In the genomic region with DNA sequence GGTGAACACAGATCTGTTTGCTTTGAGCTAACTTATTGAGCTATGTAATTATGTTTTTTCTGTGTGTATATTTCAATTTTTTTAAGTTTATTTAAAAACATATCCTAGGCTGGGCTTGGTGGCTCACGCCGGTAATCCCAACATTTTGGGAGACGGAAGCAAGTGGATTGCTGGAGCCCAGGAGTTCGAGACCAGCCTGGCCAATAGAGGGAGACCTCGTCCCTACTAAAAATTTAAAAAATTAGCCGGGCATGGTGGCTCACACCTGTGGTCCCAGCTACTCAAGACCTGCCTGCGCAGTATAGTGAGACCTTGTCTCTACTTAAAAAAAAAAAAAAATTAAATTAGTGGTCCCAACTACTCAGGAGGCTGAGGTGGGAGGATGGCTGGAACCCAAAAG, we compare ENCODE assay signal across 31 cellular contexts. TPM values are rescaled to one million over a fixed set of nuclear protein-coding genes. Genes with fewer than 3 reads are reported as not detected.
DNase-seq lines count a peak whose midpoint lies in the region; ATAC-seq and TF ChIP-seq lines count a peak whose summit lies in the region.
"Had no signal": no experiment of that assay in that cellular context is flagged by ENCODE, and none has a peak within 500 bp of the region (broad histone marks: within the 10 kb centered on the region; RNA-seq: fewer than 3 reads in every experiment).

No MANE protein-coding gene starts in this region.

- H3K9me3 Mint-ChIP-seq in chondrocyte (ENCODE audit: low read depth), result no peaks in the 10 kb centered on the region

- no peaks in the 10 kb centered on the region for H3K4me1 Mint-ChIP-seq in chondrocyte (ENCODE audit: low read depth)

- H3K4me1 ChIP-seq in SK-N-SH (ENCODE audit: control insufficient read depth in 1 of 2, insufficient read depth in 2 of 2, low read depth in 1 of 2, low read length in 1 of 2) (no peaks in the 10 kb centered on the region), osteoblast (ENCODE audit: insufficient read depth, low read length) (no peaks in the 10 kb centered on the region)

- H3K36me3 Mint-ChIP-seq in chondrocyte (ENCODE audit: low read depth), result no peaks in the 10 kb centered on the region
- H3K36me3 Mint-ChIP-seq: naive thymus-derived CD4-positive, alpha-beta T cell had no signal

- H3K27me3 Mint-ChIP-seq in chondrocyte (ENCODE audit: low read depth), result peaks cover 3% of the 10 kb centered on the region

- no peak for TF ChIP-seq EP300 in SK-N-SH (IDR thresholded peaks at IDR 0.05; ENCODE audit: borderline replicate concordance in 1 of 2, low read depth in 1 of 2, low read length in 1 of 2)

- no peak overlapping the region for H3K9ac ChIP-seq in SK-N-SH
- H3K9ac ChIP-seq: BLaER1 treated with 17β-estradiol and CSF1 and Interleukin-3, amounts not matched to agents 10 nM and 100 nM had no signal

- H3K79me2 ChIP-seq in SK-N-SH (ENCODE audit: insufficient read depth) (no peaks in the 10 kb centered on the region), osteoblast (ENCODE audit: insufficient read depth, low read length) (no peaks in the 10 kb centered on the region)

- H3K27ac ChIP-seq in SK-N-SH (ENCODE audit: low read depth in 2 of 2, low read length in 1 of 2), result no peak overlapping the region
- no peak overlapping the region for H3K27ac ChIP-seq in osteoblast (ENCODE audit: low read depth, low read length)

- CTCF ChIA-PET in SK-N-SH (lab: Yijun Ruan, JAX), result interaction anchor here (0.6 to 1.1 kb wide), 3 partner anchors 20 to 152 kb away, joined by 3 read pairs; no protein-coding TSS in a partner anchor

- H2AFZ ChIP-seq in SK-N-SH (ENCODE audit: low read depth), result no peak overlapping the region
- H2AFZ ChIP-seq in osteoblast (ENCODE audit: low read length), result no peak overlapping the region

- no peak overlapping the region for H3K4me2 ChIP-seq in SK-N-SH
- H3K4me2 ChIP-seq in osteoblast (ENCODE audit: insufficient read depth, low read length), result no peak overlapping the region

- H3K4me3 ChIP-seq in SK-N-SH (ENCODE audit: low read depth in 2 of 2, low read length in 1 of 2), result no peak overlapping the region
- no peak overlapping the region for H3K4me3 ChIP-seq in LNCaP clone FGC (ENCODE audit: low read depth, low read length)
- no peak overlapping the region for H3K4me3 ChIP-seq in osteoblast (ENCODE audit: insufficient read depth, low read length)
- H3K4me3 ChIP-seq: BLaER1 treated with 17β-estradiol and CSF1 and Interleukin-3, amounts not matched to agents 10 nM and 100 nM; spleen had no signal

- no peak for TF ChIP-seq RAD21 in SK-N-SH (IDR thresholded peaks at IDR 0.05; ENCODE audit: low read length)

- H3K27me3 ChIP-seq in SK-N-SH (ENCODE audit: insufficient read depth) (peaks cover 36% of the 10 kb centered on the region; the same call in 1 of the 2 replicates), osteoblast (ENCODE audit: insufficient read depth, low read length) (no peaks in the 10 kb centered on the region)
- H3K27me3 ChIP-seq: BLaER1 treated with 17β-estradiol and CSF1 and Interleukin-3, amounts not matched to agents 10 nM and 100 nM; spleen had no signal

- TF ChIP-seq CTCF in SK-N-SH (IDR thresholded peaks at IDR 0.05) (peak; percentile 14), LNCaP clone FGC (IDR thresholded peaks at IDR 0.05; ENCODE audit: control insufficient read depth, extremely low read depth, insufficient read depth) (peak; percentile 56), chondrocyte (IDR thresholded peaks at IDR 0.05) (peak; percentile 24), osteoblast (IDR thresholded peaks at IDR 0.05; ENCODE audit: extremely low read depth, low read depth, low read length) (peak; percentile 38)

- H3K36me3 ChIP-seq in SK-N-SH (replicated peaks in 1 of 2; ENCODE audit: control insufficient read depth in 1 of 2, insufficient read depth in 2 of 2, low read length in 1 of 2) (no peaks in the 10 kb centered on the region), osteoblast (ENCODE audit: insufficient read depth, low read length) (no peaks in the 10 kb centered on the region)
- H3K36me3 ChIP-seq: BLaER1 treated with 17β-estradiol and CSF1 and Interleukin-3, amounts not matched to agents 10 nM and 100 nM; spleen had no signal

- H3F3A ChIP-seq in SK-N-SH (replicated peaks; ENCODE audit: insufficient read depth), result no peaks in the 10 kb centered on the region

- WGBS in SK-N-SH (ENCODE audit: low lambda C conversion rate), result 14% methylated on average over 7 of the region's 7 CpGs

- DNase-seq in SK-N-SH (no peak), LNCaP clone FGC (ENCODE audit: low read depth) (no peak), chondrocyte (ENCODE audit: low spot score) (no peak), osteoblast (ENCODE audit: insufficient read length, low spot score, missing footprints) (no peak), T1000 (lab: John Stamatoyannopoulos, UW) (no peak), cortex of kidney (lab: John Stamatoyannopoulos, UW) (no peak), hippocampal formation (lab: John Stamatoyannopoulos, UW) (no peak)
- DNase-seq: activated naive CD4-positive, alpha-beta T cell treated with anti-CD3 and anti-CD28 coated beads, Interleukin-2, amount 50 U/mL, for 16 hours; aorta; cerebellar nuclear complex; DMS153; GDM1; HCEC 1CT; KBM-7; left cardiac atrium; MV-4-11; naive thymus-derived CD4-positive, alpha-beta T cell; NCI-H1694; NCI-H2171 treated with DMSO at 0.1 percent for 48 hours; NCI-H524 treated with DMSO at 0.1 percent for 48 hours; retina; spleen; stimulated activated CD4-positive, alpha-beta T cell treated with anti-CD3 and anti-CD28 coated beads, Interleukin-4, amount 100 ng/mL, for 1 hour; stimulated activated naive CD8-positive, alpha-beta T cell treated with anti-CD3 and anti-CD28 coated beads, Interleukin-15, Interleukin-2, amounts not matched to agents 100 U/mL and 50 U/mL, for 24 hours had no signal

- ATAC-seq in SK-N-SH treated with all-trans-retinoic acid at 6 μM for 48 hours, result no peak
- ATAC-seq: activated CD4-positive, CD25-positive, alpha-beta regulatory T cell treated with anti-CD3 and anti-CD28 coated beads, Interleukin-2, amount 50 U/mL, for 24 hours; left cardiac atrium; naive thymus-derived CD4-positive, alpha-beta T cell; stimulated activated naive CD8-positive, alpha-beta T cell treated with anti-CD3 and anti-CD28 coated beads, Interleukin-15, Interleukin-2, amounts not matched to agents 100 U/mL and 50 U/mL, for 24 hours had no signal

- no peaks in the 10 kb centered on the region for H3K9me2 ChIP-seq in SK-N-SH

- POLR2A ChIA-PET in SK-N-SH (lab: Yijun Ruan, JAX), result no interaction called here

- H3K27ac Mint-ChIP-seq in chondrocyte (ENCODE audit: unreplicated experiment), result no peak overlapping the region
- H3K27ac Mint-ChIP-seq: naive thymus-derived CD4-positive, alpha-beta T cell had no signal

- H3K9me3 ChIP-seq in SK-N-SH (no peaks in the 10 kb centered on the region), osteoblast (ENCODE audit: low read depth, low read length) (no peaks in the 10 kb centered on the region)
- H3K9me3 ChIP-seq: spleen had no signal

- H4K20me1 ChIP-seq in SK-N-SH (ENCODE audit: insufficient read depth) (no peaks in the 10 kb centered on the region), osteoblast (ENCODE audit: insufficient read depth, low read length) (no peaks in the 10 kb centered on the region)
- H4K20me1 ChIP-seq: BLaER1 treated with 17β-estradiol and CSF1 and Interleukin-3, amounts not matched to agents 10 nM and 100 nM had no signal

- no peak overlapping the region for H3K4me3 Mint-ChIP-seq in chondrocyte (ENCODE audit: unreplicated experiment)
- H3K4me3 Mint-ChIP-seq: naive thymus-derived CD4-positive, alpha-beta T cell had no signal

TF ChIP-seq in SK-N-SH, 30 proteins besides CTCF, POLR2A, EP300 and RAD21 (continues in another document):
- TF ChIP-seq NFIC (IDR thresholded peaks at IDR 0.05; ENCODE audit: borderline replicate concordance), result no peak
- TF ChIP-seq, protein P1, sequence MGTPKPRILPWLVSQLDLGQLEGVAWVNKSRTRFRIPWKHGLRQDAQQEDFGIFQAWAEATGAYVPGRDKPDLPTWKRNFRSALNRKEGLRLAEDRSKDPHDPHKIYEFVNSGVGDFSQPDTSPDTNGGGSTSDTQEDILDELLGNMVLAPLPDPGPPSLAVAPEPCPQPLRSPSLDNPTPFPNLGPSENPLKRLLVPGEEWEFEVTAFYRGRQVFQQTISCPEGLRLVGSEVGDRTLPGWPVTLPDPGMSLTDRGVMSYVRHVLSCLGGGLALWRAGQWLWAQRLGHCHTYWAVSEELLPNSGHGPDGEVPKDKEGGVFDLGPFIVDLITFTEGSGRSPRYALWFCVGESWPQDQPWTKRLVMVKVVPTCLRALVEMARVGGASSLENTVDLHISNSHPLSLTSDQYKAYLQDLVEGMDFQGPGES (IDR thresholded peaks at IDR 0.05; ENCODE audit: low read depth, low read length), result no peak

TF ChIP-seq in SK-N-SH treated with all-trans-retinoic acid at 6 μM for 48 hours, 23 proteins besides CTCF, POLR2A, EP300 and RAD21 (continues in another document):
- TF ChIP-seq GLIS3 (CRISPR knock-in tag; IDR thresholded peaks at IDR 0.05), result no peak
- TF ChIP-seq OSR1 (CRISPR knock-in tag; IDR thresholded peaks at IDR 0.05), result no peak
- no peak for TF ChIP-seq TCF4 (CRISPR knock-in tag; IDR thresholded peaks at IDR 0.05; ENCODE audit: borderline replicate concordance)
- TF ChIP-seq, protein P2, sequence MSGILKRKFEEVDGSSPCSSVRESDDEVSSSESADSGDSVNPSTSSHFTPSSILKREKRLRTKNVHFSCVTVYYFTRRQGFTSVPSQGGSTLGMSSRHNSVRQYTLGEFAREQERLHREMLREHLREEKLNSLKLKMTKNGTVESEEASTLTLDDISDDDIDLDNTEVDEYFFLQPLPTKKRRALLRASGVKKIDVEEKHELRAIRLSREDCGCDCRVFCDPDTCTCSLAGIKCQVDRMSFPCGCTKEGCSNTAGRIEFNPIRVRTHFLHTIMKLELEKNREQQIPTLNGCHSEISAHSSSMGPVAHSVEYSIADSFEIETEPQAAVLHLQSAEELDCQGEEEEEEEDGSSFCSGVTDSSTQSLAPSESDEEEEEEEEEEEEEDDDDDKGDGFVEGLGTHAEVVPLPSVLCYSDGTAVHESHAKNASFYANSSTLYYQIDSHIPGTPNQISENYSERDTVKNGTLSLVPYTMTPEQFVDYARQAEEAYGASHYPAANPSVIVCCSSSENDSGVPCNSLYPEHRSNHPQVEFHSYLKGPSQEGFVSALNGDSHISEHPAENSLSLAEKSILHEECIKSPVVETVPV (CRISPR knock-in tag; IDR thresholded peaks at IDR 0.05), result no peak
- TF ChIP-seq ZC3H10 (CRISPR knock-in tag; IDR thresholded peaks at IDR 0.05), result no peak

RNA-seq across cellular contexts. Expression of a gene that starts 16.2 kb away (rescaled TPM):
- polyA plus RNA-seq in SK-N-SH (2012; rRNA removed), result not detected in 2 replicates
- not detected in 2 replicates for polyA plus RNA-seq in SK-N-SH (2012; cell fraction: cytosol; rRNA removed)
- polyA plus RNA-seq in SK-N-SH (2012; cell fraction: nucleus; rRNA removed), result not detected in 2 replicates
- 0.72 to 0.97 TPM in 2 of 3 replicates, not detected in the other for total RNA-seq in chondrocyte
- total RNA-seq in osteoblast, result 1.1 TPM in 1 of 2 replicates, not detected in the other
- total RNA-seq: A673; activated CD8-positive, alpha-beta memory T cell treated with anti-CD3 and anti-CD28 coated beads for 36 hours; osteocyte had no signal
- polyA plus RNA-seq: naive thymus-derived CD4-positive, alpha-beta T cell had no signal

RNA-seq across cellular contexts. Expression of a gene that starts 37.8 kb away (rescaled TPM):
- polyA plus RNA-seq in SK-N-SH (2012; rRNA removed), result not detected in 2 replicates
- polyA plus RNA-seq in SK-N-SH (2012; cell fraction: cytosol; rRNA removed), result not detected in 2 replicates
- not detected in 2 replicates for polyA plus RNA-seq in SK-N-SH (2012; cell fraction: nucleus; rRNA removed)
- total RNA-seq in chondrocyte (not detected in 3 replicates), osteoblast (not detected in 2 replicates)
- total RNA-seq: A673, osteocyte had no signal

RNA-seq across cellular contexts. Expression of a gene that starts 50.7 kb away (rescaled TPM):
- not detected in 2 replicates for polyA plus RNA-seq in SK-N-SH (2012; rRNA removed)
- polyA plus RNA-seq in SK-N-SH (2012; cell fraction: cytosol; rRNA removed), result not detected in 2 replicates
- not detected in 2 replicates for polyA plus RNA-seq in SK-N-SH (2012; cell fraction: nucleus; rRNA removed)
- total RNA-seq in chondrocyte (not detected in 3 replicates), osteoblast (not detected in 2 replicates)
- total RNA-seq: A673; activated CD8-positive, alpha-beta memory T cell treated with anti-CD3 and anti-CD28 coated beads for 36 hours; aorta; left cardiac atrium; mesenteric fat pad; naive thymus-derived CD4-positive, alpha-beta T cell; osteocyte; spleen had no signal
- polyA plus RNA-seq: aorta; naive thymus-derived CD4-positive, alpha-beta T cell; spleen had no signal
